Comparison of ENCODE assay signal across 31 cellular contexts in genomic region chr12:111418594-111418880, GRCh38.
"Had no signal": no experiment of that assay in that cellular context is flagged by ENCODE, and none has a peak within 500 bp of the region (broad histone marks: within the 10 kb centered on the region; RNA-seq: fewer than 3 reads in every experiment).

No MANE protein-coding gene starts in this region.

- ATAC-seq: foreskin keratinocyte; gastroesophageal sphincter; left lobe of liver; lower lobe of right lung; naive thymus-derived CD4-positive, alpha-beta T cell; sciatic nerve; stimulated activated effector memory CD8-positive, alpha-beta T cell treated with anti-CD3 and anti-CD28 coated beads, Interleukin-12 subunit alpha, Interleukin-12 subunit beta, amount 100 ng/mL, for 72 hours had no signal

- H3K4me3 Mint-ChIP-seq: central memory CD8-positive, alpha-beta T cell; dendritic cell treated with granulocyte-macrophage colony-stimulating factor and Interleukin-4, amounts not matched to agents 40 ng/mL and 50 ng/mL, for 4 days; endodermal cell; immature natural killer cell; naive thymus-derived CD4-positive, alpha-beta T cell; nephron; neural progenitor cell; stimulated activated effector memory CD8-positive, alpha-beta T cell treated with anti-CD3 and anti-CD28 coated beads, Interleukin-12 subunit alpha, Interleukin-12 subunit beta, amount 100 ng/mL, for 72 hours; stimulated activated naive CD8-positive, alpha-beta T cell treated with anti-CD3 and anti-CD28 coated beads, Interleukin-15, Interleukin-2, amounts not matched to agents 100 ng/mL and 50 ng/mL, for 24 hours had no signal

- H3K4me2 ChIP-seq: neural progenitor cell had no signal

- H3K27me3 ChIP-seq: cardiac muscle cell, colonic mucosa, esophagus muscularis mucosa, foreskin keratinocyte, gastroesophageal sphincter, neural progenitor cell, ovary, suprapubic skin, thyroid gland, vagina had no signal

- H3K27me3 Mint-ChIP-seq: central memory CD8-positive, alpha-beta T cell; dendritic cell treated with granulocyte-macrophage colony-stimulating factor and Interleukin-4, amounts not matched to agents 40 ng/mL and 50 ng/mL, for 4 days; naive thymus-derived CD4-positive, alpha-beta T cell; stimulated activated naive CD8-positive, alpha-beta T cell treated with anti-CD3 and anti-CD28 coated beads, Interleukin-15, Interleukin-2, amounts not matched to agents 100 ng/mL and 50 ng/mL, for 24 hours had no signal

- H3K4me1 ChIP-seq: foreskin keratinocyte, neural progenitor cell had no signal

- H2AFZ ChIP-seq: neural progenitor cell had no signal

- H3K9me3 ChIP-seq: colonic mucosa, esophagus muscularis mucosa, gastroesophageal sphincter, lower lobe of right lung, ovary, suprapubic skin, thyroid gland, vagina had no signal

- H3K36me3 Mint-ChIP-seq: neural progenitor cell had no signal

- H3K9me3 Mint-ChIP-seq: central memory CD8-positive, alpha-beta T cell; dendritic cell treated with granulocyte-macrophage colony-stimulating factor and Interleukin-4, amounts not matched to agents 40 ng/mL and 50 ng/mL, for 4 days; endodermal cell; immature natural killer cell; naive thymus-derived CD4-positive, alpha-beta T cell; nephron; neural progenitor cell; stimulated activated effector memory CD8-positive, alpha-beta T cell treated with anti-CD3 and anti-CD28 coated beads, Interleukin-12 subunit alpha, Interleukin-12 subunit beta, amount 100 ng/mL, for 72 hours; stimulated activated naive CD8-positive, alpha-beta T cell treated with anti-CD3 and anti-CD28 coated beads, Interleukin-15, Interleukin-2, amounts not matched to agents 100 ng/mL and 50 ng/mL, for 24 hours had no signal

- H3K27ac Mint-ChIP-seq: dendritic cell treated with granulocyte-macrophage colony-stimulating factor and Interleukin-4, amounts not matched to agents 40 ng/mL and 50 ng/mL, for 4 days; endodermal cell; immature natural killer cell; naive thymus-derived CD4-positive, alpha-beta T cell; nephron; neural progenitor cell; stimulated activated effector memory CD8-positive, alpha-beta T cell treated with anti-CD3 and anti-CD28 coated beads, Interleukin-12 subunit alpha, Interleukin-12 subunit beta, amount 100 ng/mL, for 72 hours; stimulated activated naive CD8-positive, alpha-beta T cell treated with anti-CD3 and anti-CD28 coated beads, Interleukin-15, Interleukin-2, amounts not matched to agents 100 ng/mL and 50 ng/mL, for 24 hours had no signal

- H3K36me3 ChIP-seq: cardiac muscle cell, colonic mucosa, neural progenitor cell, ovary had no signal

- H3K27ac ChIP-seq: cardiac muscle cell, colonic mucosa, epithelial cell of prostate, esophagus muscularis mucosa, foreskin keratinocyte, gastroesophageal sphincter, lower lobe of right lung, neural progenitor cell, ovary, suprapubic skin, thyroid gland, vagina had no signal

- DNase-seq: colonic mucosa; effector CD8-positive, alpha-beta T cell; endodermal cell; foreskin keratinocyte; hypothalamus; immature natural killer cell; islet precursor cell; lower lobe of right lung; naive thymus-derived CD4-positive, alpha-beta T cell; nucleus accumbens; ovary; posterior cingulate gyrus; retina; stimulated activated CD4-positive, alpha-beta T cell treated with anti-CD3 and anti-CD28 coated beads, Interleukin-2, amount 100 ng/mL, for 24 hours; stimulated activated CD4-positive, alpha-beta T cell treated with anti-CD3 and anti-CD28 coated beads, Interleukin-4, amount 100 ng/mL, for 24 hours; thyroid gland; trophoblast cell had no signal

- H3K4me3 ChIP-seq: cardiac muscle cell, colonic mucosa, esophagus muscularis mucosa, gastroesophageal sphincter, lower lobe of right lung, neural progenitor cell, ovary, suprapubic skin, thyroid gland, vagina had no signal
